ENCODE assay signal across 29 cellular contexts in genomic region chr14:101590616-101591015, GRCh38. TPM values are rescaled to one million over a fixed set of nuclear protein-coding genes. Genes with fewer than 3 reads are reported as not detected.
DNase-seq lines count a peak whose midpoint lies in the region; ATAC-seq and TF ChIP-seq lines count a peak whose summit lies in the region.
"Had no signal": no experiment of that assay in that cellular context is flagged by ENCODE, and none has a peak within 500 bp of the region (broad histone marks: within the 10 kb centered on the region; RNA-seq: fewer than 3 reads in every experiment).

No MANE protein-coding gene starts in this region.

- H3K4me1 Mint-ChIP-seq in chondrocyte (ENCODE audit: low read depth) (no peaks in the 10 kb centered on the region), naive B cell (peaks cover 3 to 21% (median 6%) of the 10 kb centered on the region in 3 donors)
- H3K4me1 Mint-ChIP-seq: CD14-positive monocyte had no signal

- no peak for ATAC-seq in heart left ventricle
- ATAC-seq in naive B cell (ENCODE audit: low read depth in 2 of 2) = no peak
- ATAC-seq in upper lobe of right lung = no peak
- ATAC-seq: A549, HCT116 had no signal

- no peaks in the 10 kb centered on the region for H3K36me3 Mint-ChIP-seq in chondrocyte (ENCODE audit: low read depth)
- no peaks in the 10 kb centered on the region for H3K36me3 Mint-ChIP-seq in naive B cell
- H3K36me3 Mint-ChIP-seq: CD14-positive monocyte; CD8-positive, alpha-beta memory T cell had no signal

- H3K4me3 ChIP-seq in heart left ventricle (no peak overlapping the region), upper lobe of right lung (no peak overlapping the region)
- H3K4me3 ChIP-seq: A549, Peyer's patch, SK-N-MC had no signal

- H3K27me3 ChIP-seq in heart left ventricle (peaks cover 0 to 4% (median 0%) of the 10 kb centered on the region in 9 donors), upper lobe of right lung (no peaks in the 10 kb centered on the region)
- H3K27me3 ChIP-seq: Peyer's patch had no signal

- WGBS in heart left ventricle, 4 donors = 89 to 96% (median 92%) methylated on average over 14 of the region's 14 CpGs

- intact Hi-C loops in cardiac septum (cut with DNase I) (no loop called here), heart left ventricle (cut with DNase I) (no loop called here), upper lobe of right lung (cut with DNase I) (no loop called here)

- H3K27me3 Mint-ChIP-seq in chondrocyte (ENCODE audit: low read depth) (peaks cover 3% of the 10 kb centered on the region), naive B cell (peaks cover 0 to 7% (median 3%) of the 10 kb centered on the region in 3 donors)
- H3K27me3 Mint-ChIP-seq: CD8-positive, alpha-beta memory T cell; IgD-negative memory B cell had no signal

- no peak overlapping the region for H3K27ac Mint-ChIP-seq in chondrocyte (ENCODE audit: unreplicated experiment)
- H3K27ac Mint-ChIP-seq in naive B cell = peak overlapping the region in 4 of 6 donors; percentile 17 to 87 (median 68)
- H3K27ac Mint-ChIP-seq: IgD-negative memory B cell had no signal

- no peak for TF ChIP-seq POLR2A in heart left ventricle (IDR thresholded peaks at IDR 0.05)

- TF ChIP-seq CTCF in heart left ventricle (IDR thresholded peaks at IDR 0.05) = no peak
- no peak for TF ChIP-seq CTCF in chondrocyte (IDR thresholded peaks at IDR 0.05)
- no peak for TF ChIP-seq CTCF in upper lobe of right lung (IDR thresholded peaks at IDR 0.05)

- H3K36me3 ChIP-seq in heart left ventricle (no peaks in the 10 kb centered on the region), upper lobe of right lung (no peaks in the 10 kb centered on the region)
- H3K36me3 ChIP-seq: Peyer's patch had no signal

- DNase-seq in cardiac septum (ENCODE audit: low spot score) (peak; percentile 46), heart left ventricle (no peak), chondrocyte (ENCODE audit: low spot score) (peak; percentile 55), naive B cell (no peak), upper lobe of right lung (peak; percentile 56), putamen (ENCODE audit: low spot score) (no peak), DMS114 treated with DMSO at 0.1 percent for 48 hours (lab: John Stamatoyannopoulos, UW; ENCODE audit: unreplicated experiment) (no peak), middle frontal gyrus (ENCODE audit: extremely low spot score, low spot score) (no peak)
- DNase-seq: AML-193, DMS153, DND-41, MM.1S, NCI-H1694, NCI-H2029 treated with DMSO at 0.1 percent for 48 hours, NCI-H2227 treated with DMSO at 0.1 percent for 48 hours, NCI-H526 treated with DMSO at 0.1 percent for 48 hours, Peyer's patch, SIG-M5 had no signal

- H3K4me1 ChIP-seq in heart left ventricle = no peaks in the 10 kb centered on the region
- H3K4me1 ChIP-seq in upper lobe of right lung = no peaks in the 10 kb centered on the region
- H3K4me1 ChIP-seq: A549, Peyer's patch had no signal

- no peak overlapping the region for H3K27ac ChIP-seq in heart left ventricle
- H3K27ac ChIP-seq in upper lobe of right lung = no peak overlapping the region
- H3K27ac ChIP-seq: A549, HL-60, KMS-11, Peyer's patch, SK-N-MC had no signal

- H3K9me3 Mint-ChIP-seq in chondrocyte (ENCODE audit: low read depth) = no peaks in the 10 kb centered on the region
- H3K9me3 Mint-ChIP-seq in naive B cell = peaks cover 0 to 15% (median 6%) of the 10 kb centered on the region in 7 donors

- H3K4me3 Mint-ChIP-seq in chondrocyte (ENCODE audit: unreplicated experiment) = no peak overlapping the region
- no peak overlapping the region for H3K4me3 Mint-ChIP-seq in naive B cell
- H3K4me3 Mint-ChIP-seq: CD14-positive monocyte; CD8-positive, alpha-beta memory T cell; IgD-negative memory B cell had no signal

- H3K9me3 ChIP-seq in heart left ventricle (peaks cover 0 to 4% (median 0%) of the 10 kb centered on the region in 12 donors), upper lobe of right lung (no peaks in the 10 kb centered on the region)
- H3K9me3 ChIP-seq: A549, Peyer's patch had no signal

RNA-seq across cellular contexts. Expression of gene DIO3, which starts 29.3 kb away (rescaled TPM):
- total RNA-seq in cardiac septum = not detected
- total RNA-seq in heart left ventricle = under 1 TPM in 4 of 9 donors, not detected in 5; 0.12 to 0.48 (median 0.36) TPM
- under 1 TPM in 1 of 2 donors, not detected in 1; 0.21 TPM for polyA plus RNA-seq in heart left ventricle
- not detected in 3 replicates for total RNA-seq in chondrocyte
- not detected for polyA plus RNA-seq in naive B cell (ENCODE audit: low read depth in 6 of 6)
- 0.67 TPM for total RNA-seq in upper lobe of right lung
- total RNA-seq: CD8-positive, alpha-beta memory T cell; H4; NCI-H460; OCI-LY7 had no signal
- polyA plus RNA-seq: CD14-positive monocyte; CD8-positive, alpha-beta memory T cell; IgD-negative memory B cell had no signal

Comparison
In these comparisons a context has a peak if more than half of its experiments do, and no peak if none do; other contexts are left out.
1. DNase-seq: peak in cardiac septum (single experiment), chondrocyte (single experiment) and upper lobe of right lung (single experiment); none in heart left ventricle (0 of 5), naive B cell (single experiment), putamen (single experiment), DMS114 treated with DMSO at 0.1 percent for 48 hours (single experiment) and middle frontal gyrus (single experiment).